18 cellular contexts compared by ENCODE assay signal in the genomic region with DNA sequence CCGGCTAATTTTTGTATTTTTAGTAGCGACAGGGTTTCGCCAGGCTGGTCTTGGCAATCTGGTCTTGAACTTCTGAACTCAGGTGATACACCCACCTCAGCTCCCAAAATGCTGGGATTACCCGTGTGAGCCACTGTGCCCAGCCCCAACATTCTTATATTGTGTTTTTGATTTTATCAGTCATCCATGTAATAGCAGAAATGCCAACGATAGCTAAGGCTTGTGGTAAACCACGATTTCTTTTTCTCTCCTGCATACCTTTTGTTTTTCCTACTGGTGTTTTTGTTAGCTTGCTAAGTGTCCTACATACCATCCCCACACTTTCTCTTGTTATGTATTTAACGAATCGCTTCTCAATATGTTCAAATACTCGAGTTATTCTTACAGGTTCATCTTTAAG. TPM values are rescaled to one million over a fixed set of nuclear protein-coding genes. Genes with fewer than 3 reads are reported as not detected.
A peak's percentile ranks its signal among the peaks of the same experiment; 100 is the strongest.
DNase-seq lines count a peak whose midpoint lies in the region; ATAC-seq, FAIRE-seq and TF ChIP-seq lines count a peak whose summit lies in the region.
"Had no signal": no experiment of that assay in that cellular context is flagged by ENCODE, and none has a peak within 500 bp of the region (broad histone marks: within the 10 kb centered on the region; RNA-seq: fewer than 3 reads in every experiment).

No MANE protein-coding gene starts in this region.

- H3K27ac Mint-ChIP-seq in HFFc6 = no peak overlapping the region
- H3K27ac Mint-ChIP-seq in WTC11 = peak overlapping the region; percentile 60
- H3K27ac Mint-ChIP-seq: brain; dendritic cell treated with granulocyte-macrophage colony-stimulating factor and Interleukin-4, amounts not matched to agents 40 ng/mL and 50 ng/mL, for 4 days had no signal

- peak; percentile 39 for DNase-seq in HFFc6
- DNase-seq in WTC11 (ENCODE audit: low spot score) = no peak
- no peak for DNase-seq in testis
- DNase-seq in dorsolateral prefrontal cortex = no peak
- no peak for DNase-seq in HTR-8/SVneo (ENCODE audit: insufficient read length, low spot score)
- DNase-seq: activated naive CD4-positive, alpha-beta T cell treated with Interleukin-2 at 50 U/mL for 16 hours; erythroblast; MV-4-11; NCI-H187 treated with DMSO at 0.1 percent for 48 hours; NCI-H510A; ovary; sigmoid colon; stimulated activated CD4-positive, alpha-beta T cell treated with anti-CD3 and anti-CD28 coated beads, Interleukin-2, amount 100 ng/mL, for 24 hours; substantia nigra had no signal

- TF ChIP-seq POLR2A in testis (IDR thresholded peaks at IDR 0.05) = no peak

- intact Hi-C loops in testis (cut with DNase I; ENCODE audit: low total_unique reads) (no loop called here), dorsolateral prefrontal cortex (cut with DNase I) (no loop called here)

- peak overlapping the region; percentile 17; the same call in 1 of the 2 replicates for H3K4me3 ChIP-seq in iPS-20b (ENCODE audit: low read length)
- H3K4me3 ChIP-seq in testis = no peak overlapping the region
- H3K4me3 ChIP-seq in dorsolateral prefrontal cortex = no peak overlapping the region
- H3K4me3 ChIP-seq: ovary, sigmoid colon had no signal

- peaks cover 4% of the 10 kb centered on the region; the same call in 1 of the 2 replicates for H3K27me3 Mint-ChIP-seq in HFFc6 (ENCODE audit: insufficient read depth)
- H3K27me3 Mint-ChIP-seq in WTC11 (ENCODE audit: low read depth) = no peaks in the 10 kb centered on the region
- H3K27me3 Mint-ChIP-seq: dendritic cell treated with granulocyte-macrophage colony-stimulating factor and Interleukin-4, amounts not matched to agents 40 ng/mL and 50 ng/mL, for 4 days had no signal

- H3K4me1 Mint-ChIP-seq in HFFc6 (ENCODE audit: low read depth) (peaks cover 86% of the 10 kb centered on the region), WTC11 (peaks cover 78% of the 10 kb centered on the region)

- no peak for FAIRE-seq in HTR-8/SVneo (lab: Jason Lieb, UNC)

- POLR2A ChIA-PET in WTC11 (lab: Charles Lee) = no interaction called here

- no peak for TF ChIP-seq CTCF in HFFc6 (IDR thresholded peaks at IDR 0.05)
- TF ChIP-seq CTCF in WTC11 (IDR thresholded peaks at IDR 0.05) = no peak
- TF ChIP-seq CTCF in testis (IDR thresholded peaks at IDR 0.05) = no peak
- TF ChIP-seq CTCF in dorsolateral prefrontal cortex (IDR thresholded peaks at IDR 0.05 in 54 of 56, conservative IDR thresholded peaks at IDR 0.05 in 2 of 56; ENCODE audit: low read depth in 1 of 56, partially characterized antibody in 56 of 56) = no peak

- ATAC-seq in WTC11 (peak; percentile 62), GM21515 (IDR thresholded peaks at IDR 0.05; ENCODE audit: unreplicated experiment) (no peak)

- H3K27ac ChIP-seq in iPS-20b (ENCODE audit: low read length) (no peak overlapping the region), testis (peak overlapping the region; percentile 35 to 38), dorsolateral prefrontal cortex (no peak overlapping the region)
- H3K27ac ChIP-seq: ovary had no signal

- H3K4me1 ChIP-seq in iPS-20b (ENCODE audit: insufficient read depth, low read length) = peaks cover 51% of the 10 kb centered on the region
- peaks cover 27% of the 10 kb centered on the region for H3K4me1 ChIP-seq in testis

- CTCF ChIA-PET in WTC11 (lab: Charles Lee) = interaction anchor here (0.7 to 1.7 kb wide), 5 partner anchors 10 to 114 kb away, joined by 4 to 6 read pairs (median 4); no protein-coding TSS in a partner anchor

- 88% methylated on average over 9 of the region's 9 CpGs for WGBS in testis, 2 donors

- H3K36me3 ChIP-seq in iPS-20b (ENCODE audit: insufficient read depth, low read depth, low read length) (no peaks in the 10 kb centered on the region), testis (ENCODE audit: low read depth, missing control alignments) (no peaks in the 10 kb centered on the region)
- H3K36me3 ChIP-seq: ovary, sigmoid colon had no signal

- no peaks in the 10 kb centered on the region for H3K27me3 ChIP-seq in iPS-20b (ENCODE audit: insufficient read depth, low read length)
- H3K27me3 ChIP-seq in testis = no peaks in the 10 kb centered on the region
- H3K27me3 ChIP-seq in dorsolateral prefrontal cortex = no peaks in the 10 kb centered on the region
- H3K27me3 ChIP-seq: ovary, sigmoid colon had no signal

- H3K4me3 Mint-ChIP-seq in HFFc6 (peak overlapping the region; percentile 8), WTC11 (peak overlapping the region; percentile 20)
- H3K4me3 Mint-ChIP-seq: brain; dendritic cell treated with granulocyte-macrophage colony-stimulating factor and Interleukin-4, amounts not matched to agents 40 ng/mL and 50 ng/mL, for 4 days had no signal

- H3K9me3 Mint-ChIP-seq in HFFc6 = no peaks in the 10 kb centered on the region
- no peaks in the 10 kb centered on the region; the same call in 1 of the 2 replicates for H3K9me3 Mint-ChIP-seq in WTC11
- H3K9me3 Mint-ChIP-seq: brain had no signal

- H3K9me3 ChIP-seq in iPS-20b (ENCODE audit: insufficient read depth, low read depth, low read length) = no peaks in the 10 kb centered on the region
- H3K9me3 ChIP-seq in testis = no peaks in the 10 kb centered on the region
- H3K9me3 ChIP-seq: ovary, sigmoid colon had no signal

- peaks cover 27% of the 10 kb centered on the region for H3K36me3 Mint-ChIP-seq in HFFc6 (ENCODE audit: low read depth)
- H3K36me3 Mint-ChIP-seq in WTC11 = peaks cover 7% of the 10 kb centered on the region; the same call in 1 of the 2 replicates
- H3K36me3 Mint-ChIP-seq: brain had no signal

- peak overlapping the region; percentile 6; the same call in 1 of the 2 replicates for H3K9ac ChIP-seq in iPS-20b (ENCODE audit: low read depth, low read length)

TF ChIP-seq in WTC11, 78 proteins besides CTCF, POLR2A, EP300 and RAD21:
- TF ChIP-seq CBFB (CRISPR knock-in tag; IDR thresholded peaks at IDR 0.05; ENCODE audit: low read depth) (no peak), ZNF121 (CRISPR knock-in tag; IDR thresholded peaks at IDR 0.05) (no peak), HMGA2 (CRISPR knock-in tag; IDR thresholded peaks at IDR 0.05) (no peak), ZNF671 (CRISPR knock-in tag; IDR thresholded peaks at IDR 0.05) (no peak), NR3C1 (CRISPR knock-in tag; conservative IDR thresholded peaks at IDR 0.05; ENCODE audit: low read depth) (no peak), NFYB (CRISPR knock-in tag; conservative IDR thresholded peaks at IDR 0.05; ENCODE audit: low read depth) (no peak)
- TF ChIP-seq, protein P1, sequence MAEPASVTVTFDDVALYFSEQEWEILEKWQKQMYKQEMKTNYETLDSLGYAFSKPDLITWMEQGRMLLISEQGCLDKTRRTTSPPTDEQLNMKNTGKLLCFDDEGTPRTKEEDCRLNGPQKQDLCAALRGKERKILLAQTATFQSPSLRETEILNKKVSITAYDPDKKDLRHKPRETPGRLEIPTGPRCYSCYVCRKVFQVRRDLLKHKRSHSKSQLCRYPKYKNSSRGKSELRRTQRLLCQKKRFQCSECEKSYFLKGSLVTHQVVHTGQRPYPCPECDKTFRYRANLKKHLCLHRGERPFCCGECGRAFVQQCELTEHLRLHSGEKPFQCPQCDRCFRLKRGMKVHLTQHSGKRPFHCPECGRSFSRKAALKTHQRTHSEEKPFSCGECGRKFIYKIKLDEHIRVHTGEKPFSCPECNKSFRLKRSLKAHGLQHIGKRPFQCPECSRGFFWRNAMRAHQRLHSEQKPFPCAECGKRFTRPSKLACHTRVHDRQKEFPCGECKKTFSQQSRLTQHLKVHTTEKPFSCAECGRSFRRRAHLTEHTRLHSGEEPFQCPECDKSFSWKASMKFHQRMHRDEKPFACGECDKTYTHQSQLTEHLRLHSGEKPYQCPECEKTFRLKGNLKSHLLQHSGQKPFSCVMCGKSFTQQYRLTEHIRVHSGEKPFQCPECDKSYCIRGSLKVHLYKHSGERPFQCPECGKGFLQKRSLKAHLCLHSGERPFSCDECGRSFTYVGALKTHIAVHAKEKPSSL (CRISPR knock-in tag; conservative IDR thresholded peaks at IDR 0.05) = no peak
- TF ChIP-seq, protein P2, sequence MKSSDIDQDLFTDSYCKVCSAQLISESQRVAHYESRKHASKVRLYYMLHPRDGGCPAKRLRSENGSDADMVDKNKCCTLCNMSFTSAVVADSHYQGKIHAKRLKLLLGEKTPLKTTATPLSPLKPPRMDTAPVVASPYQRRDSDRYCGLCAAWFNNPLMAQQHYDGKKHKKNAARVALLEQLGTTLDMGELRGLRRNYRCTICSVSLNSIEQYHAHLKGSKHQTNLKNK (CRISPR knock-in tag; IDR thresholded peaks at IDR 0.05) = no peak

RNA-seq across cellular contexts. Expression of a gene that starts 12.1 kb away (rescaled TPM):
- total RNA-seq in HFFc6 (2021; fragmentation: NEBNext Ultra II Directional; extraction: Animal tissue kit (Norgen Biotek cat#: 25700)) = 10 to 100 TPM; 66.7 to 92.7 (median 84.1) TPM
- total RNA-seq in WTC11 (2021) (72.6 to 90.5 TPM (median 80.2 TPM) in 3 replicates), testis (100 to 1,000 TPM; 102 to 121 TPM), dorsolateral prefrontal cortex (10 to 100 TPM; 12.5 to 72.4 (median 29.8) TPM)
- polyA plus RNA-seq in testis (ENCODE audit: insufficient read depth, low read depth, low replicate concordance) = 18.3 TPM

Comparison
In these comparisons a context has a peak if more than half of its experiments do, and no peak if none do; other contexts are left out.
1. H3K27ac ChIP-seq: peak in testis (2 of 2); none in iPS-20b (single experiment) and dorsolateral prefrontal cortex (0 of 59).